ENCODE assay signal across 20 cellular contexts in genomic region chr4:79088991-79089705, GRCh38.
"Had no signal": no experiment of that assay in that cellular context is flagged by ENCODE, and none has a peak within 500 bp of the region (broad histone marks: within the 10 kb centered on the region; RNA-seq: fewer than 3 reads in every experiment).

No MANE protein-coding gene starts in this region.

- ATAC-seq: foreskin keratinocyte; left cardiac atrium; mucosa of descending colon; naive thymus-derived CD8-positive, alpha-beta T cell; sciatic nerve; stimulated activated memory B cell treated with anti-CD40 and anti-IgM and Interleukin-4, amounts not matched to agents 10 μg/mL and 1 μg/mL and 100 μg/mL, for 72 hours had no signal

- H3K4me1 ChIP-seq: foreskin keratinocyte, parathyroid adenoma, prostate gland, spleen, tibial nerve had no signal

- DNase-seq: cerebellar nuclear complex; erythroblast; foreskin keratinocyte; immature natural killer cell; kidney; left cardiac atrium; mucosa of descending colon; naive thymus-derived CD8-positive, alpha-beta T cell; spleen; stimulated activated CD4-positive, alpha-beta T cell treated with anti-CD3 and anti-CD28 coated beads, Interleukin-15, amount 100 ng/mL, for 24 hours; stimulated activated CD4-positive, alpha-beta T cell treated with anti-CD3 and anti-CD28 coated beads, Interleukin-1b, Interleukin-23, amount 100 ng/mL, for 48 hours; stimulated activated CD4-positive, alpha-beta T cell treated with anti-CD3 and anti-CD28 coated beads, Interleukin-4, amount 100 ng/mL, for 24 hours; testis had no signal

- H3K4me3 Mint-ChIP-seq: dendritic cell treated with granulocyte-macrophage colony-stimulating factor and Interleukin-4, amounts not matched to agents 40 ng/mL and 50 ng/mL, for 4 days; immature natural killer cell; naive thymus-derived CD8-positive, alpha-beta T cell; stimulated activated memory B cell treated with anti-CD40 and anti-IgM and Interleukin-4, amounts not matched to agents 10 μg/mL and 1 μg/mL and 100 μg/mL, for 72 hours; stimulated activated naive CD8-positive, alpha-beta T cell treated with anti-CD3 and anti-CD28 coated beads, Interleukin-15, Interleukin-2, amounts not matched to agents 100 ng/mL and 50 ng/mL, for 24 hours had no signal

- H3K27me3 Mint-ChIP-seq: dendritic cell treated with granulocyte-macrophage colony-stimulating factor and Interleukin-4, amounts not matched to agents 40 ng/mL and 50 ng/mL, for 4 days; naive thymus-derived CD8-positive, alpha-beta T cell; stimulated activated memory B cell treated with anti-CD40 and anti-IgM and Interleukin-4, amounts not matched to agents 10 μg/mL and 1 μg/mL and 100 μg/mL, for 72 hours; stimulated activated naive CD8-positive, alpha-beta T cell treated with anti-CD3 and anti-CD28 coated beads, Interleukin-15, Interleukin-2, amounts not matched to agents 100 ng/mL and 50 ng/mL, for 24 hours had no signal

- H3K27ac Mint-ChIP-seq: dendritic cell treated with granulocyte-macrophage colony-stimulating factor and Interleukin-4, amounts not matched to agents 40 ng/mL and 50 ng/mL, for 4 days; immature natural killer cell; naive thymus-derived CD8-positive, alpha-beta T cell; stimulated activated memory B cell treated with anti-CD40 and anti-IgM and Interleukin-4, amounts not matched to agents 10 μg/mL and 1 μg/mL and 100 μg/mL, for 72 hours; stimulated activated naive CD8-positive, alpha-beta T cell treated with anti-CD3 and anti-CD28 coated beads, Interleukin-15, Interleukin-2, amounts not matched to agents 100 ng/mL and 50 ng/mL, for 24 hours had no signal

- H3K79me2 ChIP-seq: parathyroid adenoma had no signal

- H3K36me3 ChIP-seq: prostate gland, spleen, tibial nerve had no signal

- H3K9me3 Mint-ChIP-seq: stimulated activated naive CD8-positive, alpha-beta T cell treated with anti-CD3 and anti-CD28 coated beads, Interleukin-15, Interleukin-2, amounts not matched to agents 100 ng/mL and 50 ng/mL, for 24 hours had no signal

- H3K4me3 ChIP-seq: mucosa of descending colon, prostate gland, spleen, testis, tibial nerve had no signal

- H3K27me3 ChIP-seq: spleen, testis, tibial nerve had no signal

- H3K36me3 Mint-ChIP-seq: immature natural killer cell; naive thymus-derived CD8-positive, alpha-beta T cell; stimulated activated memory B cell treated with anti-CD40 and anti-IgM and Interleukin-4, amounts not matched to agents 10 μg/mL and 1 μg/mL and 100 μg/mL, for 72 hours had no signal

- H3K4me1 Mint-ChIP-seq: immature natural killer cell; naive thymus-derived CD8-positive, alpha-beta T cell; stimulated activated memory B cell treated with anti-CD40 and anti-IgM and Interleukin-4, amounts not matched to agents 10 μg/mL and 1 μg/mL and 100 μg/mL, for 72 hours had no signal

- H2AFZ ChIP-seq: parathyroid adenoma had no signal

- H3K9ac ChIP-seq: parathyroid adenoma had no signal

- H3K9me3 ChIP-seq: mucosa of descending colon, prostate gland, spleen, testis had no signal

- H3K27ac ChIP-seq: foreskin keratinocyte, parathyroid adenoma, prostate gland, spleen, testis, tibial nerve had no signal
